Comparison of ENCODE assay signal across 16 cellular contexts in the genomic region with DNA sequence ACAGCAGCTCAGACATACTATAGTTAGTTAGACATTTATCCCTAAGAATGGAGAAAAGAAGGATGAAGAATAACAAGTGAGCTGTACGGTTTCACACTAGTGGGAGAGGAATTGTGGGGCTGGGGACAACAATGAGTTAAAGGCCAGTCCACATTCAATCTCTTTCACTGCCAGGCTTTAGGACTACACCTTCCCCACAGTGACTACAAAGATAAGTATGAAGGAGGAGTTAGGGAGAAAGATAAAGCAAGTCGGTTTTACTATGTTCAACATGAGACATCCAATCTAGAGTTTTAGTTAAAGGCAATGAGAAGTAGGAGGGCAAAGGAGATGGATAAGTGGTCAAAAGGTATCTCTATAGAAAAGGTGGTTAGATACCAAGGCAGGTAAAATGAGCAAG. TPM values are rescaled to one million over a fixed set of nuclear protein-coding genes. Genes with fewer than 3 reads are reported as not detected.
A peak's percentile ranks its signal among the peaks of the same experiment; 100 is the strongest.
DNase-seq lines count a peak whose midpoint lies in the region; ATAC-seq, FAIRE-seq and TF ChIP-seq lines count a peak whose summit lies in the region.
"Had no signal": no experiment of that assay in that cellular context is flagged by ENCODE, and none has a peak within 500 bp of the region (broad histone marks: within the 10 kb centered on the region; RNA-seq: fewer than 3 reads in every experiment).

No MANE protein-coding gene starts in this region.

- no peak overlapping the region for H3K9ac ChIP-seq in HepG2 (ENCODE audit: insufficient read depth, low read depth, low read length)

- H3K4me3 ChIP-seq in HepG2 (replicated peaks in 1 of 3; ENCODE audit: insufficient read depth in 1 of 3, low read depth in 2 of 3, low read length in 3 of 3) = no peak overlapping the region
- H3K4me3 ChIP-seq in right lobe of liver = no peak overlapping the region
- H3K4me3 ChIP-seq: Peyer's patch, transverse colon had no signal

- TF ChIP-seq CTCF in HepG2 (CRISPR knock-in tag; IDR thresholded peaks at IDR 0.05) (no peak), right lobe of liver (IDR thresholded peaks at IDR 0.05) (no peak), WTC11 (IDR thresholded peaks at IDR 0.05) (no peak)

- intact Hi-C loops in HepG2 (cut with micrococcal nuclease; ENCODE audit: unreplicated experiment) = no loop called here
- intact Hi-C loops in right lobe of liver (cut with DNase I) = no loop called here

- DNase-seq in HepG2 (ENCODE audit: low spot score) = no peak
- no peak for DNase-seq in right lobe of liver
- no peak for DNase-seq in WTC11 (ENCODE audit: low spot score)
- DNase-seq in iris pigment epithelial cell (ENCODE audit: low read depth) = peak; percentile 59
- DNase-seq in activated naive CD4-positive, alpha-beta T cell treated with anti-CD3 and anti-CD28 coated beads, Interleukin-2, amount 10 ng/mL, durations not matched to agents 7 days and 5 days = no peak
- DNase-seq in GM19240 (ENCODE audit: insufficient read length, low spot score) = no peak
- no peak for DNase-seq in stimulated activated naive CD4-positive, alpha-beta T cell treated with Interleukin-2 at 50 U/mL for 16 hours (lab: John Stamatoyannopoulos, UW)
- DNase-seq: activated CD8-positive, alpha-beta T cell treated with anti-CD3 and anti-CD28 coated beads, Interleukin-2, amount 10 ng/mL, durations not matched to agents 7 days and 5 days; DMS79 treated with DMSO at 0.1 percent for 48 hours; NCI-H2171; Peyer's patch; T-helper 2 cell; transverse colon had no signal

- POLR2A ChIA-PET in HepG2 (lab: Yijun Ruan, JAX) = interaction anchor here (1.4 kb wide), 1 partner anchor 17 kb away, joined by 3 read pairs; no protein-coding TSS in a partner anchor
- POLR2A ChIA-PET in WTC11 (lab: Charles Lee) = no interaction called here

- peaks cover 17% of the 10 kb centered on the region for H3K36me3 Mint-ChIP-seq in WTC11
- H3K36me3 Mint-ChIP-seq in activated naive CD4-positive, alpha-beta T cell treated with anti-CD3 and anti-CD28 coated beads, Interleukin-2, amount 10 ng/mL, durations not matched to agents 7 days and 5 days = peaks cover 19% of the 10 kb centered on the region

- H3K9me3 ChIP-seq in HepG2 (ENCODE audit: low read length) (no peaks in the 10 kb centered on the region), right lobe of liver (no peaks in the 10 kb centered on the region)
- H3K9me3 ChIP-seq: Peyer's patch, transverse colon had no signal

- BruUV-seq in HepG2 (replicated peaks; lab: Mats Ljungman, UMichigan) = no TSS peak

- no peak overlapping the region for H2AFZ ChIP-seq in HepG2 (ENCODE audit: low read length)

- CTCF ChIA-PET in HepG2 (lab: Yijun Ruan, JAX; ENCODE audit: low intra/inter-chr PET ratio, low total read pairs) (no interaction called here), WTC11 (lab: Charles Lee) (no interaction called here)
- CTCF ChIA-PET in activated naive CD4-positive, alpha-beta T cell treated with anti-CD3 and anti-CD28 coated beads, Interleukin-2, amount 10 ng/mL, durations not matched to agents 7 days and 5 days (lab: Charles Lee) = interaction anchor here (0.9 kb wide), 1 partner anchor 1272 kb away, joined by 3 read pairs; no protein-coding TSS in a partner anchor

- in situ Hi-C loops in HepG2 (cut with HindIII; ENCODE audit: extremely low pct_ligation_motif_present, low pct_unique_long_range_greater_than_20kb) = no loop called here

- no peak for TF ChIP-seq RAD21 in HepG2 (CRISPR knock-in tag; IDR thresholded peaks at IDR 0.05)

- H3K4me1 ChIP-seq in HepG2 (ENCODE audit: insufficient read depth, low read length) (peaks cover 47% of the 10 kb centered on the region), right lobe of liver (peaks cover 0 to 11% (median 0%) of the 10 kb centered on the region in 4 donors)

- H3K4me3 Mint-ChIP-seq in WTC11 = no peak overlapping the region
- H3K4me3 Mint-ChIP-seq in activated naive CD4-positive, alpha-beta T cell treated with anti-CD3 and anti-CD28 coated beads, Interleukin-2, amount 10 ng/mL, durations not matched to agents 7 days and 5 days = no peak overlapping the region
- H3K4me3 Mint-ChIP-seq: activated CD8-positive, alpha-beta T cell treated with anti-CD3 and anti-CD28 coated beads, Interleukin-2, amount 10 ng/mL, durations not matched to agents 7 days and 5 days had no signal

- no peak for ATAC-seq in HepG2
- ATAC-seq in right lobe of liver = no peak
- ATAC-seq in WTC11 = no peak
- ATAC-seq in HG03135 (IDR thresholded peaks at IDR 0.05; ENCODE audit: unreplicated experiment) = no peak
- ATAC-seq: activated CD8-positive, alpha-beta T cell treated with anti-CD3 and anti-CD28 coated beads, Interleukin-2, amount 10 ng/mL, durations not matched to agents 7 days and 5 days had no signal

- no peak for FAIRE-seq in HepG2 (lab: Jason Lieb, UNC)
- FAIRE-seq: colon, GM12891 had no signal

- WGBS in HepG2 (ENCODE audit: low lambda C conversion rate) = 59% methylated on average over 2 of the region's 2 CpGs
- 58% methylated on average over 2 of the region's 2 CpGs for WGBS in right lobe of liver (ENCODE audit: insufficient coverage, low coverage, low lambda C conversion rate, missing lambda C conversion rate)

- no peak for TF ChIP-seq EP300 in HepG2 (IDR thresholded peaks at IDR 0.05; ENCODE audit: low read depth in 2 of 2, low read length in 2 of 2)
- no peak for TF ChIP-seq EP300 in HepG2 (CRISPR knock-in tag; IDR thresholded peaks at IDR 0.05; ENCODE audit: borderline replicate concordance)

- TF ChIP-seq POLR2A in HepG2 (IDR thresholded peaks at IDR 0.05; ENCODE audit: insufficient read depth in 1 of 2, low read depth in 2 of 2, low read length in 2 of 2) (no peak), right lobe of liver (IDR thresholded peaks at IDR 0.05) (no peak)

- no peaks in the 10 kb centered on the region for H3K27me3 Mint-ChIP-seq in WTC11 (ENCODE audit: low read depth)
- H3K27me3 Mint-ChIP-seq in activated naive CD4-positive, alpha-beta T cell treated with anti-CD3 and anti-CD28 coated beads, Interleukin-2, amount 10 ng/mL, durations not matched to agents 7 days and 5 days = no peaks in the 10 kb centered on the region

- H3K4me2 ChIP-seq in HepG2 (ENCODE audit: low read depth, low read length) = no peak overlapping the region

- H3K36me3 ChIP-seq in HepG2 (replicated peaks in 1 of 2; ENCODE audit: control insufficient read depth in 1 of 2, insufficient read depth in 2 of 2, low read length in 2 of 2) = peaks cover 5 to 14% of the 10 kb centered on the region in 2 experiments; a peak in 4 of 5 replicates
- no peaks in the 10 kb centered on the region for H3K36me3 ChIP-seq in right lobe of liver
- H3K36me3 ChIP-seq: Peyer's patch had no signal

- H3K27ac ChIP-seq in HepG2 (ENCODE audit: extremely low read length, insufficient read depth, low read length) = no peak overlapping the region
- H3K27ac ChIP-seq in right lobe of liver = no peak overlapping the region
- H3K27ac ChIP-seq: Peyer's patch had no signal

- peaks cover 100% of the 10 kb centered on the region for H3K79me2 ChIP-seq in HepG2 (ENCODE audit: insufficient read depth, low read length)

- H4K20me1 ChIP-seq in HepG2 (ENCODE audit: insufficient read depth, low read length) = peaks cover 42% of the 10 kb centered on the region

- H3K4me1 Mint-ChIP-seq in WTC11 = peaks cover 42% of the 10 kb centered on the region
- H3K4me1 Mint-ChIP-seq in activated naive CD4-positive, alpha-beta T cell treated with anti-CD3 and anti-CD28 coated beads, Interleukin-2, amount 10 ng/mL, durations not matched to agents 7 days and 5 days = peaks cover 17% of the 10 kb centered on the region

- peak overlapping the region; percentile 32 for H3K27ac Mint-ChIP-seq in WTC11
- H3K27ac Mint-ChIP-seq in activated naive CD4-positive, alpha-beta T cell treated with anti-CD3 and anti-CD28 coated beads, Interleukin-2, amount 10 ng/mL, durations not matched to agents 7 days and 5 days = no peak overlapping the region
- H3K27ac Mint-ChIP-seq: activated CD8-positive, alpha-beta T cell treated with anti-CD3 and anti-CD28 coated beads, Interleukin-2, amount 10 ng/mL, durations not matched to agents 7 days and 5 days had no signal

- no peaks in the 10 kb centered on the region for H3K27me3 ChIP-seq in HepG2 (ENCODE audit: control insufficient read depth in 1 of 2, insufficient read depth in 2 of 2, low read length in 2 of 2)
- no peaks in the 10 kb centered on the region for H3K27me3 ChIP-seq in right lobe of liver
- H3K27me3 ChIP-seq: Peyer's patch, transverse colon had no signal

- peaks cover under 1% of the 10 kb centered on the region; the same call in 1 of the 2 replicates for H3K9me3 Mint-ChIP-seq in WTC11
- no peaks in the 10 kb centered on the region for H3K9me3 Mint-ChIP-seq in activated naive CD4-positive, alpha-beta T cell treated with anti-CD3 and anti-CD28 coated beads, Interleukin-2, amount 10 ng/mL, durations not matched to agents 7 days and 5 days

TF ChIP-seq in HepG2, 621 proteins besides CTCF, POLR2A, EP300 and RAD21 (continues in another document):
- TF ChIP-seq ZNF652 (CRISPR knock-in tag; IDR thresholded peaks at IDR 0.05; ENCODE audit: borderline replicate concordance, low read depth) = peak; percentile 74

TF ChIP-seq in WTC11, 78 proteins besides CTCF, POLR2A, EP300 and RAD21 (continues in another document):
- TF ChIP-seq CBFB (CRISPR knock-in tag; IDR thresholded peaks at IDR 0.05; ENCODE audit: low read depth) = no peak

RNA-seq across cellular contexts. Expression of gene ARHGAP12, which starts 16.3 kb away (rescaled TPM):
- 54.6 and 64.4 TPM in 2 replicates for total RNA-seq in HepG2 (2016; rRNA removed; fragmentation: Illumina TruSeq; extraction: Trizol)
- 245 and 284 TPM in 2 replicates for total RNA-seq in HepG2 (2016; cell fraction: cytosol; rRNA removed; fragmentation: Illumina TruSeq; extraction: Trizol; ENCODE audit: low read depth)
- 54.1 and 61.8 TPM in 2 replicates for total RNA-seq in HepG2 (2016; cell fraction: insoluble cytoplasmic fraction; rRNA removed; fragmentation: Illumina TruSeq; extraction: Trizol)
- total RNA-seq in HepG2 (2016; cell fraction: membrane; rRNA removed; fragmentation: Illumina TruSeq; extraction: Trizol) = 83.7 and 98.1 TPM in 2 replicates
- total RNA-seq in HepG2 (2016; cell fraction: nucleus; rRNA removed; fragmentation: Illumina TruSeq; extraction: Trizol) = 58.3 and 61.0 TPM in 2 replicates
- 15.9 and 25.0 TPM in 2 replicates for polyA plus RNA-seq in HepG2 (2011; rRNA removed)
- 7.7 and 11.1 TPM in 2 replicates for polyA plus RNA-seq in HepG2 (2011; cell fraction: cytosol; rRNA removed)
- polyA plus RNA-seq in HepG2 (2011; cell fraction: nucleus; rRNA removed) = 18.5 and 19.2 TPM in 2 replicates
- 15.2 and 21.2 TPM in 2 replicates for polyA plus RNA-seq in HepG2 (2012)
- 0.86 and 0.93 TPM in 2 replicates for polyA plus RNA-seq in HepG2 (2016; cell fraction: cytosol; fragmentation: Illumina TruSeq; extraction: Trizol; ENCODE audit: low read depth)
- polyA plus RNA-seq in HepG2 (2016; cell fraction: insoluble cytoplasmic fraction; fragmentation: Illumina TruSeq; extraction: Trizol; ENCODE audit: low read depth) = 44.3 and 46.9 TPM in 2 replicates
- 6.4 and 6.9 TPM in 2 replicates for polyA plus RNA-seq in HepG2 (2016; cell fraction: membrane; fragmentation: Illumina TruSeq; extraction: Trizol; ENCODE audit: low read depth)
- 52.4 and 57.1 TPM in 2 replicates for polyA plus RNA-seq in HepG2 (2016; cell fraction: nucleus; fragmentation: Illumina TruSeq; extraction: Trizol; ENCODE audit: insufficient read depth, low read depth)
- polyA minus RNA-seq in HepG2 (2011; rRNA and poly(A)+ RNA removed; ENCODE audit: low replicate concordance) = 3.7 and 13.7 TPM in 2 replicates
- 36.2 and 37.1 TPM in 2 replicates for polyA minus RNA-seq in HepG2 (2011; cell fraction: cytosol; rRNA and poly(A)+ RNA removed)
- polyA minus RNA-seq in HepG2 (2011; cell fraction: nucleus; rRNA and poly(A)+ RNA removed) = 132 TPM in 2 replicates
- 10 to 100 TPM; 12.1 to 24.8 (median 17.6) TPM for total RNA-seq in right lobe of liver
- 34.1 to 39.5 TPM (median 36.9 TPM) in 3 replicates for total RNA-seq in WTC11 (2021)
